In genomic region chr7:123348700-123349099, GRCh38 we compare ENCODE assay signal across 27 cellular contexts.
"Had no signal": no experiment of that assay in that cellular context is flagged by ENCODE, and none has a peak within 500 bp of the region (broad histone marks: within the 10 kb centered on the region; RNA-seq: fewer than 3 reads in every experiment).

No MANE protein-coding gene starts in this region.

- H3K36me3 ChIP-seq: colonic mucosa, heart left ventricle, pancreas, prostate gland, spleen, tibial artery, upper lobe of left lung, uterus had no signal

- H3K27ac ChIP-seq: colonic mucosa, heart left ventricle, pancreas, prostate gland, spleen, tibial artery, upper lobe of left lung, uterus had no signal

- H3K9me3 Mint-ChIP-seq: endodermal cell; stimulated activated memory B cell treated with anti-CD40 and anti-IgM and Interleukin-4, amounts not matched to agents 10 μg/mL and 1 μg/mL and 100 μg/mL, for 72 hours had no signal

- H3K9me3 ChIP-seq: colonic mucosa, heart left ventricle, pancreas, prostate gland, spleen, tibial artery, upper lobe of left lung, uterus had no signal

- H3K4me3 Mint-ChIP-seq: endodermal cell; naive thymus-derived CD8-positive, alpha-beta T cell; neural crest cell; stimulated activated memory B cell treated with anti-CD40 and anti-IgM and Interleukin-4, amounts not matched to agents 10 μg/mL and 1 μg/mL and 100 μg/mL, for 72 hours; stimulated activated naive CD8-positive, alpha-beta T cell treated with anti-CD3 and anti-CD28 coated beads, Interleukin-15, Interleukin-2, amounts not matched to agents 100 ng/mL and 50 ng/mL, for 24 hours had no signal

- H3K4me1 ChIP-seq: colonic mucosa, heart left ventricle, prostate gland, spleen, tibial artery, upper lobe of left lung, uterus had no signal

- DNase-seq: colonic mucosa; dermis blood vessel endothelial cell; endodermal cell; heart left ventricle; hippocampal formation; left cardiac atrium; left ventricle myocardium superior; mesendoderm; naive thymus-derived CD8-positive, alpha-beta T cell; occipital lobe; pancreas; retina; spleen; stimulated activated CD4-positive, alpha-beta T cell treated with anti-CD3 and anti-CD28 coated beads, Interleukin-15, amount 100 ng/mL, for 24 hours; stimulated activated CD4-positive, alpha-beta T cell treated with anti-CD3 and anti-CD28 coated beads, Interleukin-1b, Interleukin-23, amount 100 ng/mL, for 48 hours; stimulated activated CD4-positive, alpha-beta T cell treated with anti-CD3 and anti-CD28 coated beads, Interleukin-4, amount 100 ng/mL, for 24 hours; tibial artery; upper lobe of left lung; uterus had no signal

- H3K27me3 ChIP-seq: colonic mucosa, heart left ventricle, pancreas, spleen, tibial artery, upper lobe of left lung, uterus had no signal

- FAIRE-seq: endothelial cell of umbilical vein, frontal cortex, pancreas had no signal

- H3K36me3 Mint-ChIP-seq: naive thymus-derived CD8-positive, alpha-beta T cell; stimulated activated memory B cell treated with anti-CD40 and anti-IgM and Interleukin-4, amounts not matched to agents 10 μg/mL and 1 μg/mL and 100 μg/mL, for 72 hours had no signal

- H3K27me3 Mint-ChIP-seq: stimulated activated memory B cell treated with anti-CD40 and anti-IgM and Interleukin-4, amounts not matched to agents 10 μg/mL and 1 μg/mL and 100 μg/mL, for 72 hours; stimulated activated naive CD8-positive, alpha-beta T cell treated with anti-CD3 and anti-CD28 coated beads, Interleukin-15, Interleukin-2, amounts not matched to agents 100 ng/mL and 50 ng/mL, for 24 hours had no signal

- H3K4me1 Mint-ChIP-seq: endodermal cell; naive thymus-derived CD8-positive, alpha-beta T cell; stimulated activated memory B cell treated with anti-CD40 and anti-IgM and Interleukin-4, amounts not matched to agents 10 μg/mL and 1 μg/mL and 100 μg/mL, for 72 hours had no signal

- H3K27ac Mint-ChIP-seq: endodermal cell; naive thymus-derived CD8-positive, alpha-beta T cell; stimulated activated memory B cell treated with anti-CD40 and anti-IgM and Interleukin-4, amounts not matched to agents 10 μg/mL and 1 μg/mL and 100 μg/mL, for 72 hours; stimulated activated naive CD8-positive, alpha-beta T cell treated with anti-CD3 and anti-CD28 coated beads, Interleukin-15, Interleukin-2, amounts not matched to agents 100 ng/mL and 50 ng/mL, for 24 hours had no signal

- ATAC-seq: heart left ventricle; left cardiac atrium; left ventricle myocardium superior; naive thymus-derived CD8-positive, alpha-beta T cell; pancreas; sciatic nerve; stimulated activated memory B cell treated with anti-CD40 and anti-IgM and Interleukin-4, amounts not matched to agents 10 μg/mL and 1 μg/mL and 100 μg/mL, for 72 hours had no signal

- H3K4me3 ChIP-seq: colonic mucosa, heart left ventricle, lung, pancreas, prostate gland, spleen, tibial artery, upper lobe of left lung, uterus had no signal
